Comparison of ENCODE assay signal across 1 cellular context in genomic region chr3:131795382-131796085, GRCh38.
TF ChIP-seq lines count a peak whose summit lies in the region.

No MANE protein-coding gene starts in this region.

TF ChIP-seq in GM23338, 12 proteins besides CTCF, POLR2A, EP300 and RAD21 (continued from another document):
- TF ChIP-seq ZNF462 (CRISPR knock-in tag; IDR thresholded peaks at IDR 0.05) (no peak), REST (IDR thresholded peaks at IDR 0.05; ENCODE audit: unreplicated experiment) (no peak), EZH2phosphoT487 (IDR thresholded peaks at IDR 0.05; ENCODE audit: unreplicated experiment) (no peak), POLR2AphosphoS5 (IDR thresholded peaks at IDR 0.05; ENCODE audit: low read depth) (no peak), JUNB (IDR thresholded peaks at IDR 0.05; ENCODE audit: unreplicated experiment) (no peak), CREB1 (CRISPR knock-in tag; IDR thresholded peaks at IDR 0.05; ENCODE audit: low read depth) (no peak)
